In the genomic region with DNA sequence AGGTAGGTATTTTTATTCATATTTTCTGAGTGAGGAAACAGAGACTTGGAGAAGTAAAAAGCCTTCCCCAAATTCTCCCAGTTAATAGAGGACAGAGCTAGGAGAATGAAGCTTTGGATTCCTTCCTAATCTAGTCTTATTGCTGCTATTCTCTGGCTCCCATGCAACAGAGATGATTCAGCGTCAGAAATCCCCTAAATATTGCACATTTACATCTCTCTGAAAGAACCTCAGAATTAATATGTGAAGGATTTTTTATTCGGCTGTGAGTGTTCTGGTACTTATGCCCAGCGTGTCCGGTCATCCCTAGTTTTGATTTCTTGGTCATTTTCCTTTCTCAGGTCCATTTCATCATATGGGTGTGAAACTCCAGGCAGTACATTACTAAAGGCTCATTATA, we compare ENCODE assay signal across 19 cellular contexts.
"Had no signal": no experiment of that assay in that cellular context is flagged by ENCODE, and none has a peak within 500 bp of the region (broad histone marks: within the 10 kb centered on the region; RNA-seq: fewer than 3 reads in every experiment).

No MANE protein-coding gene starts in this region.

- H3K4me1 ChIP-seq: parathyroid adenoma, upper lobe of left lung had no signal

- H3K4me1 Mint-ChIP-seq: activated CD8-positive, alpha-beta memory T cell treated with anti-CD3 and anti-CD28 coated beads, Interleukin-2, amount 10 ng/mL, durations not matched to agents 7 days and 5 days; activated naive CD8-positive, alpha-beta T cell treated with anti-CD3 and anti-CD28 coated beads, Interleukin-2, amount 50 U/mL, for 24 hours; T-cell had no signal

- H3K36me3 Mint-ChIP-seq: activated CD8-positive, alpha-beta memory T cell treated with anti-CD3 and anti-CD28 coated beads, Interleukin-2, amount 10 ng/mL, durations not matched to agents 7 days and 5 days; naive B cell; T-cell had no signal

- H3K4me3 ChIP-seq: esophagus muscularis mucosa, gastroesophageal sphincter, upper lobe of left lung had no signal

- ATAC-seq: activated CD8-positive, alpha-beta memory T cell treated with anti-CD3 and anti-CD28 coated beads, Interleukin-2, amount 10 ng/mL, durations not matched to agents 7 days and 5 days; activated naive CD8-positive, alpha-beta T cell treated with anti-CD3 and anti-CD28 coated beads, Interleukin-2, amount 50 U/mL, for 24 hours; gastroesophageal sphincter; left lobe of liver; T-cell had no signal

- H3K9me3 Mint-ChIP-seq: activated naive CD4-positive, alpha-beta T cell treated with anti-CD3 and anti-CD28 coated beads for 36 hours; activated naive CD8-positive, alpha-beta T cell treated with anti-CD3 and anti-CD28 coated beads, Interleukin-2, amount 50 U/mL, for 24 hours; activated T-helper 2 cell treated with anti-CD3 and anti-CD28 coated beads, Interferon-gamma antibody, Interleukin-2, Interleukin-4, amounts not matched to agents 10 μg/mL and 5 μg/mL and 100 μg/mL, durations not matched to agents 14 hours and 24 hours and 36 hours; T-cell had no signal

- H2AFZ ChIP-seq: parathyroid adenoma had no signal

- H3K9me3 ChIP-seq: esophagus muscularis mucosa, gastroesophageal sphincter, SK-N-SH, upper lobe of left lung had no signal

- H3K27ac ChIP-seq: esophagus muscularis mucosa, gastroesophageal sphincter, parathyroid adenoma, upper lobe of left lung had no signal

- H3K27ac Mint-ChIP-seq: activated CD8-positive, alpha-beta memory T cell treated with anti-CD3 and anti-CD28 coated beads, Interleukin-2, amount 10 ng/mL, durations not matched to agents 7 days and 5 days; activated naive CD4-positive, alpha-beta T cell treated with anti-CD3 and anti-CD28 coated beads for 36 hours; activated naive CD8-positive, alpha-beta T cell treated with anti-CD3 and anti-CD28 coated beads, Interleukin-2, amount 50 U/mL, for 24 hours; activated T-helper 2 cell treated with anti-CD3 and anti-CD28 coated beads, Interferon-gamma antibody, Interleukin-2, Interleukin-4, amounts not matched to agents 10 μg/mL and 5 μg/mL and 100 μg/mL, durations not matched to agents 14 hours and 24 hours and 36 hours; T-cell had no signal

- H3K4me3 Mint-ChIP-seq: activated CD8-positive, alpha-beta memory T cell treated with anti-CD3 and anti-CD28 coated beads, Interleukin-2, amount 10 ng/mL, durations not matched to agents 7 days and 5 days; activated naive CD4-positive, alpha-beta T cell treated with anti-CD3 and anti-CD28 coated beads for 36 hours; activated naive CD8-positive, alpha-beta T cell treated with anti-CD3 and anti-CD28 coated beads, Interleukin-2, amount 50 U/mL, for 24 hours; naive B cell; T-cell had no signal

- H3K27me3 Mint-ChIP-seq: activated CD8-positive, alpha-beta memory T cell treated with anti-CD3 and anti-CD28 coated beads, Interleukin-2, amount 10 ng/mL, durations not matched to agents 7 days and 5 days; naive B cell had no signal

- H3K9ac ChIP-seq: parathyroid adenoma, SK-N-SH had no signal

- H3K27me3 ChIP-seq: esophagus muscularis mucosa, gastroesophageal sphincter, upper lobe of left lung had no signal

- DNase-seq: activated CD4-positive, alpha-beta T cell treated with anti-CD3 and anti-CD28 coated beads, Interleukin-2, amount 50 U/mL, for 4 hours; activated CD4-positive, CD25-positive, alpha-beta regulatory T cell treated with anti-CD3 and anti-CD28 coated beads, Interleukin-2, amount 50 U/mL, for 72 hours; activated CD8-positive, alpha-beta memory T cell treated with anti-CD3 and anti-CD28 coated beads, Interleukin-2, amount 10 ng/mL, durations not matched to agents 7 days and 5 days; activated naive CD4-positive, alpha-beta T cell treated with anti-CD3 and anti-CD28 coated beads for 36 hours; activated naive CD8-positive, alpha-beta T cell treated with anti-CD3 and anti-CD28 coated beads, Interleukin-2, amount 50 U/mL, for 24 hours; activated T-cell treated with anti-CD3 and anti-CD28 coated beads, Interleukin-2, amount 50 U/mL, for 1 hour; islet precursor cell; naive B cell; SK-N-SH; stimulated activated CD4-positive, alpha-beta T cell treated with anti-CD3 and anti-CD28 coated beads, Interleukin-4, amount 100 ng/mL, for 24 hours; stimulated activated naive CD4-positive, alpha-beta T cell treated with Interleukin-2 at 50 U/mL for 16 hours; T-cell; T-helper 9 cell; upper lobe of left lung had no signal

- H3K4me2 ChIP-seq: SK-N-SH had no signal

- H3K36me3 ChIP-seq: esophagus muscularis mucosa, gastroesophageal sphincter, upper lobe of left lung had no signal
